1 cellular context compared by ENCODE assay signal in the genomic region with DNA sequence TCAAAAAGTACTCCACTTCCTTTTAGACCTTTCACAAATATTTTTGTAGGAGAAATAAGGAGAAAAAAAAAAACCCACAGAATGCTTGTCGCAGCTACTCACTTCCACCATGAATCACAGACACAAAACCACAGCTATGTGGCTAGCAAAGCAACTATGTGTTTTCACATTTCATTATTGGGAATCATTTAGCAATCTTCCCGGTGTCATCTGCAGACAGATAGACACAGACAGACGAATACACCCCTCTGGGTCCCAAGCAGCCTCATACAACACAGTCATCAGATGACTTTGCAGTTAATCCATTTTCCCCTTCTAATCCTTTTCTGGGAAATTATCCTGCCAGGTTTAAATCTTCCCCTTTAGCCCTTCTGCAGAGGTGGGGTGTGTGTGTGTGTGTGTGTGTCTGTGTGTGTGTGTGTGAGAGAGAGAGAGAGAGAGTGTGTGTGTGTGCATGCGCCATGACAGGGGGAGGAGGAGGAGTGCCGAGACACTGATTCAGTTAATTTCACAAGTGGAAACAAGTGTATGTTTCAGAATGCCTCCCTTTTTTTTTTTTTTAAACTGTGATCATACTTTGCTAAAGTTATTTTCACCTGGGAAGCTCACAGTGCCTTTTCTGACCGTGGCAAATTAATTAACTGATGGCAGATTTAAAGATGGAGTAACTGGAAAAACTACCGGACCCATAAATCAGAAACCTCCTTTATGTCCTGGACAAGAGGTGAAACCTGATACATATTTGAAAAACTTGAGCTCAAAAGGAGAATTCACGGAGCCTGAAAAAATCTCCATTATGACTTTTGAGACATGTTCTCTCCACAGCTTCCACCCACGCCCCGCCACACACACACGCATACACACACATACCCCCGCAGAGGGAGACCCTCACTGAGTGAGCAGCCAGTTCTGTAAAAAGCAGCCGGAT.
TF ChIP-seq lines count a peak whose summit lies in the region.

No MANE protein-coding gene starts in this region.

TF ChIP-seq in HEK293, 187 proteins besides CTCF, POLR2A, EP300 and RAD21 (continued from another document and continues in another):
- TF ChIP-seq, protein P1, sequence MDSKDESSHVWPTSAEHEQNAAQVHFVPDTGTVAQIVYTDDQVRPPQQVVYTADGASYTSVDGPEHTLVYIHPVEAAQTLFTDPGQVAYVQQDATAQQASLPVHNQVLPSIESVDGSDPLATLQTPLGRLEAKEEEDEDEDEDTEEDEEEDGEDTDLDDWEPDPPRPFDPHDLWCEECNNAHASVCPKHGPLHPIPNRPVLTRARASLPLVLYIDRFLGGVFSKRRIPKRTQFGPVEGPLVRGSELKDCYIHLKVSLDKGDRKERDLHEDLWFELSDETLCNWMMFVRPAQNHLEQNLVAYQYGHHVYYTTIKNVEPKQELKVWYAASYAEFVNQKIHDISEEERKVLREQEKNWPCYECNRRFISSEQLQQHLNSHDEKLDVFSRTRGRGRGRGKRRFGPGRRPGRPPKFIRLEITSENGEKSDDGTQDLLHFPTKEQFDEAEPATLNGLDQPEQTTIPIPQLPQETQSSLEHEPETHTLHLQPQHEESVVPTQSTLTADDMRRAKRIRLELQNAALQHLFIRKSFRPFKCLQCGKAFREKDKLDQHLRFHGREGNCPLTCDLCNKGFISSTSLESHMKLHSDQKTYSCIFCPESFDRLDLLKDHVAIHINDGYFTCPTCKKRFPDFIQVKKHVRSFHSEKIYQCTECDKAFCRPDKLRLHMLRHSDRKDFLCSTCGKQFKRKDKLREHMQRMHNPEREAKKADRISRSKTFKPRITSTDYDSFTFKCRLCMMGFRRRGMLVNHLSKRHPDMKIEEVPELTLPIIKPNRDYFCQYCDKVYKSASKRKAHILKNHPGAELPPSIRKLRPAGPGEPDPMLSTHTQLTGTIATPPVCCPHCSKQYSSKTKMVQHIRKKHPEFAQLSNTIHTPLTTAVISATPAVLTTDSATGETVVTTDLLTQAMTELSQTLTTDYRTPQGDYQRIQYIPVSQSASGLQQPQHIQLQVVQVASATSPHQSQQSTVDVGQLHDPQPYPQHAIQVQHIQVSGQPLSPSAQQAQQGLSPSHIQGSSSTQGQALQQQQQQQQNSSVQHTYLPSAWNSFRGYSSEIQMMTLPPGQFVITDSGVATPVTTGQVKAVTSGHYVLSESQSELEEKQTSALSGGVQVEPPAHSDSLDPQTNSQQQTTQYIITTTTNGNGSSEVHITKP (tag by site-specific recombination; IDR thresholded peaks at IDR 0.05) = peak; percentile 41; the same call in 1 of the 2 replicates
- TF ChIP-seq ZNF473 (tag by site-specific recombination; IDR thresholded peaks at IDR 0.05) (peak; percentile 63; the same call in 1 of the 2 replicates), SP2 (tag by site-specific recombination; IDR thresholded peaks at IDR 0.05) (no peak; the same call in 1 of the 2 replicates), ZNF501 (tag by site-specific recombination; IDR thresholded peaks at IDR 0.05) (no peak), ZNF146 (tag by site-specific recombination; IDR thresholded peaks at IDR 0.05) (no peak), ZNF121 (tag by site-specific recombination; IDR thresholded peaks at IDR 0.05) (no peak), ZNF610 (tag by site-specific recombination; IDR thresholded peaks at IDR 0.05; ENCODE audit: borderline replicate concordance) (0 out of 2 replicates have a peak, but pooled peaks have one; percentile 38), ZBTB1 (tag by site-specific recombination; IDR thresholded peaks at IDR 0.05) (peak; percentile 43; the same call in 1 of the 2 replicates), ZNF76 (tag by site-specific recombination; IDR thresholded peaks at IDR 0.05; ENCODE audit: borderline replicate concordance, low read depth) (0 out of 2 replicates have a peak, but pooled peaks have one; percentile 22), ZNF214 (tag by site-specific recombination; IDR thresholded peaks at IDR 0.05; ENCODE audit: borderline replicate concordance) (no peak), ZNF175 (tag by site-specific recombination; IDR thresholded peaks at IDR 0.05) (no peak), ZNF366 (tag by site-specific recombination; conservative IDR thresholded peaks at IDR 0.05) (peak; percentile 68; the same call in 1 of the 2 replicates), ZBTB8A (tag by site-specific recombination; IDR thresholded peaks at IDR 0.05) (peak; percentile 54; the same call in 1 of the 2 replicates), KLF8 (tag by site-specific recombination; IDR thresholded peaks at IDR 0.05) (peak; percentile 85), ZNF600 (tag by site-specific recombination; IDR thresholded peaks at IDR 0.05) (peak; percentile 38; the same call in 1 of the 2 replicates), ZNF324 (tag by site-specific recombination; IDR thresholded peaks at IDR 0.05) (peak; percentile 81), ZNF239 (tag by site-specific recombination; IDR thresholded peaks at IDR 0.05) (no peak), ZNF626 (tag by site-specific recombination; IDR thresholded peaks at IDR 0.05) (no peak), ZNF157 (tag by site-specific recombination; IDR thresholded peaks at IDR 0.05) (no peak), KLF16 (tag by site-specific recombination; IDR thresholded peaks at IDR 0.05) (peak; percentile 91)
- TF ChIP-seq, protein P2, sequence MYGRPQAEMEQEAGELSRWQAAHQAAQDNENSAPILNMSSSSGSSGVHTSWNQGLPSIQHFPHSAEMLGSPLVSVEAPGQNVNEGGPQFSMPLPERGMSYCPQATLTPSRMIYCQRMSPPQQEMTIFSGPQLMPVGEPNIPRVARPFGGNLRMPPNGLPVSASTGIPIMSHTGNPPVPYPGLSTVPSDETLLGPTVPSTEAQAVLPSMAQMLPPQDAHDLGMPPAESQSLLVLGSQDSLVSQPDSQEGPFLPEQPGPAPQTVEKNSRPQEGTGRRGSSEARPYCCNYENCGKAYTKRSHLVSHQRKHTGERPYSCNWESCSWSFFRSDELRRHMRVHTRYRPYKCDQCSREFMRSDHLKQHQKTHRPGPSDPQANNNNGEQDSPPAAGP (tag by site-specific recombination; IDR thresholded peaks at IDR 0.05) = 0 out of 2 replicates have a peak, but pooled peaks have one; percentile 21
- TF ChIP-seq, protein P3, sequence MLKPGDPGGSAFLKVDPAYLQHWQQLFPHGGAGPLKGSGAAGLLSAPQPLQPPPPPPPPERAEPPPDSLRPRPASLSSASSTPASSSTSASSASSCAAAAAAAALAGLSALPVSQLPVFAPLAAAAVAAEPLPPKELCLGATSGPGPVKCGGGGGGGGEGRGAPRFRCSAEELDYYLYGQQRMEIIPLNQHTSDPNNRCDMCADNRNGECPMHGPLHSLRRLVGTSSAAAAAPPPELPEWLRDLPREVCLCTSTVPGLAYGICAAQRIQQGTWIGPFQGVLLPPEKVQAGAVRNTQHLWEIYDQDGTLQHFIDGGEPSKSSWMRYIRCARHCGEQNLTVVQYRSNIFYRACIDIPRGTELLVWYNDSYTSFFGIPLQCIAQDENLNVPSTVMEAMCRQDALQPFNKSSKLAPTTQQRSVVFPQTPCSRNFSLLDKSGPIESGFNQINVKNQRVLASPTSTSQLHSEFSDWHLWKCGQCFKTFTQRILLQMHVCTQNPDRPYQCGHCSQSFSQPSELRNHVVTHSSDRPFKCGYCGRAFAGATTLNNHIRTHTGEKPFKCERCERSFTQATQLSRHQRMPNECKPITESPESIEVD (tag by site-specific recombination; IDR thresholded peaks at IDR 0.05) = peak; percentile 92
- TF ChIP-seq, protein P4, sequence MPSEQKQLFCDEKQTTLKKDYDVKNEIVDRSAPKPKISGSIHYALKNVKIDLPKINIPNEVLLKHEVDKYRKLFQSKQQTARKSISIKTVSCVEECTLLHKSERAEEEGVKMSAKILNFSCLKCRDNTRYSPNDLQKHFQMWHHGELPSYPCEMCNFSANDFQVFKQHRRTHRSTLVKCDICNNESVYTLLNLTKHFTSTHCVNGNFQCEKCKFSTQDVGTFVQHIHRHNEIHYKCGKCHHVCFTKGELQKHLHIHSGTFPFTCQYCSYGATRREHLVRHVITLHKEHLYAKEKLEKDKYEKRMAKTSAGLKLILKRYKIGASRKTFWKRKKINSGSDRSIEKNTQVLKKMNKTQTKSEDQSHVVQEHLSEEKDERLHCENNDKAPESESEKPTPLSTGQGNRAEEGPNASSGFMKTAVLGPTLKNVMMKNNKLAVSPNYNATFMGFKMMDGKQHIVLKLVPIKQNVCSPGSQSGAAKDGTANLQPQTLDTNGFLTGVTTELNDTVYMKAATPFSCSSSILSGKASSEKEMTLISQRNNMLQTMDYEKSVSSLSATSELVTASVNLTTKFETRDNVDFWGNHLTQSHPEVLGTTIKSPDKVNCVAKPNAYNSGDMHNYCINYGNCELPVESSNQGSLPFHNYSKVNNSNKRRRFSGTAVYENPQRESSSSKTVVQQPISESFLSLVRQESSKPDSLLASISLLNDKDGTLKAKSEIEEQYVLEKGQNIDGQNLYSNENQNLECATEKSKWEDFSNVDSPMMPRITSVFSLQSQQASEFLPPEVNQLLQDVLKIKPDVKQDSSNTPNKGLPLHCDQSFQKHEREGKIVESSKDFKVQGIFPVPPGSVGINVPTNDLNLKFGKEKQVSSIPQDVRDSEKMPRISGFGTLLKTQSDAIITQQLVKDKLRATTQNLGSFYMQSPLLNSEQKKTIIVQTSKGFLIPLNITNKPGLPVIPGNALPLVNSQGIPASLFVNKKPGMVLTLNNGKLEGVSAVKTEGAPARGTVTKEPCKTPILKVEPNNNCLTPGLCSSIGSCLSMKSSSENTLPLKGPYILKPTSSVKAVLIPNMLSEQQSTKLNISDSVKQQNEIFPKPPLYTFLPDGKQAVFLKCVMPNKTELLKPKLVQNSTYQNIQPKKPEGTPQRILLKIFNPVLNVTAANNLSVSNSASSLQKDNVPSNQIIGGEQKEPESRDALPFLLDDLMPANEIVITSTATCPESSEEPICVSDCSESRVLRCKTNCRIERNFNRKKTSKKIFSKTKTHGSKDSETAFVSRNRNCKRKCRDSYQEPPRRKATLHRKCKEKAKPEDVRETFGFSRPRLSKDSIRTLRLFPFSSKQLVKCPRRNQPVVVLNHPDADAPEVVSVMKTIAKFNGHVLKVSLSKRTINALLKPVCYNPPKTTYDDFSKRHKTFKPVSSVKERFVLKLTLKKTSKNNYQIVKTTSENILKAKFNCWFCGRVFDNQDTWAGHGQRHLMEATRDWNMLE (tag by site-specific recombination; conservative IDR thresholded peaks at IDR 0.05; ENCODE audit: low read depth) = peak; percentile 29; the same call in 1 of the 2 replicates
- TF ChIP-seq, protein P5, sequence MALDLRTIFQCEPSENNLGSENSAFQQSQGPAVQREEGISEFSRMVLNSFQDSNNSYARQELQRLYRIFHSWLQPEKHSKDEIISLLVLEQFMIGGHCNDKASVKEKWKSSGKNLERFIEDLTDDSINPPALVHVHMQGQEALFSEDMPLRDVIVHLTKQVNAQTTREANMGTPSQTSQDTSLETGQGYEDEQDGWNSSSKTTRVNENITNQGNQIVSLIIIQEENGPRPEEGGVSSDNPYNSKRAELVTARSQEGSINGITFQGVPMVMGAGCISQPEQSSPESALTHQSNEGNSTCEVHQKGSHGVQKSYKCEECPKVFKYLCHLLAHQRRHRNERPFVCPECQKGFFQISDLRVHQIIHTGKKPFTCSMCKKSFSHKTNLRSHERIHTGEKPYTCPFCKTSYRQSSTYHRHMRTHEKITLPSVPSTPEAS (tag by site-specific recombination; IDR thresholded peaks at IDR 0.05) = peak; percentile 99
- TF ChIP-seq, protein P6, sequence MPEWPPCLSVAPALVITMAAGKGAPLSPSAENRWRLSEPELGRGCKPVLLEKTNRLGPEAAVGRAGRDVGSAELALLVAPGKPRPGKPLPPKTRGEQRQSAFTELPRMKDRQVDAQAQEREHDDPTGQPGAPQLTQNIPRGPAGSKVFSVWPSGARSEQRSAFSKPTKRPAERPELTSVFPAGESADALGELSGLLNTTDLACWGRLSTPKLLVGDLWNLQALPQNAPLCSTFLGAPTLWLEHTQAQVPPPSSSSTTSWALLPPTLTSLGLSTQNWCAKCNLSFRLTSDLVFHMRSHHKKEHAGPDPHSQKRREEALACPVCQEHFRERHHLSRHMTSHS (tag by site-specific recombination; IDR thresholded peaks at IDR 0.05) = 0 out of 2 replicates have a peak, but pooled peaks have one; percentile 32
- TF ChIP-seq, protein P7, sequence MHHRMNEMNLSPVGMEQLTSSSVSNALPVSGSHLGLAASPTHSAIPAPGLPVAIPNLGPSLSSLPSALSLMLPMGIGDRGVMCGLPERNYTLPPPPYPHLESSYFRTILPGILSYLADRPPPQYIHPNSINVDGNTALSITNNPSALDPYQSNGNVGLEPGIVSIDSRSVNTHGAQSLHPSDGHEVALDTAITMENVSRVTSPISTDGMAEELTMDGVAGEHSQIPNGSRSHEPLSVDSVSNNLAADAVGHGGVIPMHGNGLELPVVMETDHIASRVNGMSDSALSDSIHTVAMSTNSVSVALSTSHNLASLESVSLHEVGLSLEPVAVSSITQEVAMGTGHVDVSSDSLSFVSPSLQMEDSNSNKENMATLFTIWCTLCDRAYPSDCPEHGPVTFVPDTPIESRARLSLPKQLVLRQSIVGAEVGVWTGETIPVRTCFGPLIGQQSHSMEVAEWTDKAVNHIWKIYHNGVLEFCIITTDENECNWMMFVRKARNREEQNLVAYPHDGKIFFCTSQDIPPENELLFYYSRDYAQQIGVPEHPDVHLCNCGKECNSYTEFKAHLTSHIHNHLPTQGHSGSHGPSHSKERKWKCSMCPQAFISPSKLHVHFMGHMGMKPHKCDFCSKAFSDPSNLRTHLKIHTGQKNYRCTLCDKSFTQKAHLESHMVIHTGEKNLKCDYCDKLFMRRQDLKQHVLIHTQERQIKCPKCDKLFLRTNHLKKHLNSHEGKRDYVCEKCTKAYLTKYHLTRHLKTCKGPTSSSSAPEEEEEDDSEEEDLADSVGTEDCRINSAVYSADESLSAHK (tag by site-specific recombination; IDR thresholded peaks at IDR 0.05) = peak; percentile 75
- TF ChIP-seq, protein P8, sequence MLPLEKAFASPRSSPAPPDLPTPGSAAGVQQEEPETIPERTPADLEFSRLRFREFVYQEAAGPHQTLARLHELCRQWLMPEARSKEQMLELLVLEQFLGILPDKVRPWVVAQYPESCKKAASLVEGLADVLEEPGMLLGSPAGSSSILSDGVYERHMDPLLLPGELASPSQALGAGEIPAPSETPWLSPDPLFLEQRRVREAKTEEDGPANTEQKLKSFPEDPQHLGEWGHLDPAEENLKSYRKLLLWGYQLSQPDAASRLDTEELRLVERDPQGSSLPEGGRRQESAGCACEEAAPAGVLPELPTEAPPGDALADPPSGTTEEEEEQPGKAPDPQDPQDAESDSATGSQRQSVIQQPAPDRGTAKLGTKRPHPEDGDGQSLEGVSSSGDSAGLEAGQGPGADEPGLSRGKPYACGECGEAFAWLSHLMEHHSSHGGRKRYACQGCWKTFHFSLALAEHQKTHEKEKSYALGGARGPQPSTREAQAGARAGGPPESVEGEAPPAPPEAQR (tag by site-specific recombination; IDR thresholded peaks at IDR 0.05) = 0 out of 2 replicates have a peak, but pooled peaks have one; percentile 57
- TF ChIP-seq, protein P9, sequence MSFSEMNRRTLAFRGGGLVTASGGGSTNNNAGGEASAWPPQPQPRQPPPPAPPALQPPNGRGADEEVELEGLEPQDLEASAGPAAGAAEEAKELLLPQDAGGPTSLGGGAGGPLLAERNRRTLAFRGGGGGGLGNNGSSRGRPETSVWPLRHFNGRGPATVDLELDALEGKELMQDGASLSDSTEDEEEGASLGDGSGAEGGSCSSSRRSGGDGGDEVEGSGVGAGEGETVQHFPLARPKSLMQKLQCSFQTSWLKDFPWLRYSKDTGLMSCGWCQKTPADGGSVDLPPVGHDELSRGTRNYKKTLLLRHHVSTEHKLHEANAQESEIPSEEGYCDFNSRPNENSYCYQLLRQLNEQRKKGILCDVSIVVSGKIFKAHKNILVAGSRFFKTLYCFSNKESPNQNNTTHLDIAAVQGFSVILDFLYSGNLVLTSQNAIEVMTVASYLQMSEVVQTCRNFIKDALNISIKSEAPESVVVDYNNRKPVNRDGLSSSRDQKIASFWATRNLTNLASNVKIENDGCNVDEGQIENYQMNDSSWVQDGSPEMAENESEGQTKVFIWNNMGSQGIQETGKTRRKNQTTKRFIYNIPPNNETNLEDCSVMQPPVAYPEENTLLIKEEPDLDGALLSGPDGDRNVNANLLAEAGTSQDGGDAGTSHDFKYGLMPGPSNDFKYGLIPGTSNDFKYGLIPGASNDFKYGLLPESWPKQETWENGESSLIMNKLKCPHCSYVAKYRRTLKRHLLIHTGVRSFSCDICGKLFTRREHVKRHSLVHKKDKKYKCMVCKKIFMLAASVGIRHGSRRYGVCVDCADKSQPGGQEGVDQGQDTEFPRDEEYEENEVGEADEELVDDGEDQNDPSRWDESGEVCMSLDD (tag by site-specific recombination; IDR thresholded peaks at IDR 0.05) = peak; percentile 60; the same call in 1 of the 2 replicates
